ENCODE assay signal across 9 cellular contexts in genomic region chr6:158040051-158040803, GRCh38. TPM values are rescaled to one million over a fixed set of nuclear protein-coding genes. Genes with fewer than 3 reads are reported as not detected.
DNase-seq lines count a peak whose midpoint lies in the region; ATAC-seq and TF ChIP-seq lines count a peak whose summit lies in the region.
"Had no signal": no experiment of that assay in that cellular context is flagged by ENCODE, and none has a peak within 500 bp of the region (broad histone marks: within the 10 kb centered on the region; RNA-seq: fewer than 3 reads in every experiment).

No MANE protein-coding gene starts in this region.

- H3K9ac ChIP-seq in HUES6 (ENCODE audit: low read length) = peak overlapping the region; percentile 22

- DNase-seq in NK-92 treated with Interleukin-12 subunit alpha and Interleukin-12 subunit beta, amount 100 ng/mL, for 24 hours (lab: John Stamatoyannopoulos, UW) = peak; percentile 30
- no peak for DNase-seq in NK-92 (lab: John Stamatoyannopoulos, UW; ENCODE audit: unreplicated experiment)
- peak; percentile 53 for DNase-seq in activated CD4-positive, alpha-beta memory T cell treated with anti-CD3 and anti-CD28 coated beads, Interleukin-2, amount 10 ng/mL, durations not matched to agents 7 days and 5 days
- peak; percentile 94 to 95 for DNase-seq in foreskin fibroblast
- DNase-seq in renal cortical epithelial cell (ENCODE audit: low read depth) = peak; percentile 91
- DNase-seq in NCI-H1436 treated with DMSO at 0.1 percent for 48 hours (lab: John Stamatoyannopoulos, UW) = no peak

- no peaks in the 10 kb centered on the region for H3K9me3 ChIP-seq in HUES6 (ENCODE audit: control insufficient read depth, insufficient read depth, low read depth, low read length)

- CTCF ChIA-PET in activated CD4-positive, alpha-beta memory T cell treated with anti-CD3 and anti-CD28 coated beads, Interleukin-2, amount 10 ng/mL, durations not matched to agents 7 days and 5 days (lab: Charles Lee) = interaction anchor here (1.7 to 3.0 kb wide), 2 partner anchors 9 to 14 kb away, joined by 4 to 12 read pairs; no protein-coding TSS in a partner anchor

- H3K4me1 ChIP-seq in HUES6 (ENCODE audit: control insufficient read depth, insufficient read depth, low read length) = peaks cover 33% of the 10 kb centered on the region

- peaks cover 39% of the 10 kb centered on the region for H3K4me1 Mint-ChIP-seq in activated CD4-positive, alpha-beta memory T cell treated with anti-CD3 and anti-CD28 coated beads, Interleukin-2, amount 10 ng/mL, durations not matched to agents 7 days and 5 days

- H3K36me3 ChIP-seq in HUES6 (ENCODE audit: control insufficient read depth, insufficient read depth, low read length) = peaks cover 3% of the 10 kb centered on the region; the same call in 1 of the 2 replicates

- peaks cover 49% of the 10 kb centered on the region for H3K36me3 Mint-ChIP-seq in activated CD4-positive, alpha-beta memory T cell treated with anti-CD3 and anti-CD28 coated beads, Interleukin-2, amount 10 ng/mL, durations not matched to agents 7 days and 5 days (ENCODE audit: low read depth)

- H3K9me3 Mint-ChIP-seq in activated CD4-positive, alpha-beta memory T cell treated with anti-CD3 and anti-CD28 coated beads, Interleukin-2, amount 10 ng/mL, durations not matched to agents 7 days and 5 days = no peaks in the 10 kb centered on the region

- ATAC-seq in HG03342 (IDR thresholded peaks at IDR 0.05; ENCODE audit: unreplicated experiment) = no peak

- no peak overlapping the region for H3K4me3 Mint-ChIP-seq in activated CD4-positive, alpha-beta memory T cell treated with anti-CD3 and anti-CD28 coated beads, Interleukin-2, amount 10 ng/mL, durations not matched to agents 7 days and 5 days
- H3K4me3 Mint-ChIP-seq: B cell had no signal

- no peak overlapping the region; the same call in 1 of the 2 replicates for H3K27ac ChIP-seq in HUES6 (ENCODE audit: low read depth, low read length)

- peak overlapping the region; percentile 79 for H3K27ac Mint-ChIP-seq in activated CD4-positive, alpha-beta memory T cell treated with anti-CD3 and anti-CD28 coated beads, Interleukin-2, amount 10 ng/mL, durations not matched to agents 7 days and 5 days
- H3K27ac Mint-ChIP-seq: B cell had no signal

- TF ChIP-seq CTCF in foreskin fibroblast (IDR thresholded peaks at IDR 0.05; ENCODE audit: low read depth, low read length) = no peak

- no peaks in the 10 kb centered on the region for H3K27me3 ChIP-seq in HUES6 (ENCODE audit: control insufficient read depth, insufficient read depth, low read length)

- POLR2A ChIA-PET in activated CD4-positive, alpha-beta memory T cell treated with anti-CD3 and anti-CD28 coated beads, Interleukin-2, amount 10 ng/mL, durations not matched to agents 7 days and 5 days (lab: Charles Lee) = interaction anchor here (0.5 to 2.6 kb wide), 6 partner anchors 9 to 15 kb away, joined by 3 to 15 read pairs (median 4); no protein-coding TSS in a partner anchor

- H3K4me3 ChIP-seq in HUES6 (ENCODE audit: low read depth, low read length) (no peak overlapping the region), foreskin fibroblast (ENCODE audit: low read depth in 1 of 2, low read length in 2 of 2) (no peak overlapping the region)

- no peaks in the 10 kb centered on the region for H3K27me3 Mint-ChIP-seq in activated CD4-positive, alpha-beta memory T cell treated with anti-CD3 and anti-CD28 coated beads, Interleukin-2, amount 10 ng/mL, durations not matched to agents 7 days and 5 days
- H3K27me3 Mint-ChIP-seq: B cell had no signal

RNA-seq across cellular contexts. Expression of gene SYNJ2, which starts 58.6 kb away (rescaled TPM):
- total RNA-seq in activated CD4-positive, alpha-beta memory T cell treated with anti-CD3 and anti-CD28 coated beads, Interleukin-2, amount 10 ng/mL, durations not matched to agents 7 days and 5 days = 10 to 100 TPM; 36.8 to 39.1 TPM
- total RNA-seq in renal cortical epithelial cell = 13.3 and 14.1 TPM in 2 replicates

Comparison
In these comparisons a context has a peak if more than half of its experiments do, and no peak if none do; other contexts are left out.
1. DNase-seq: peak in NK-92 treated with Interleukin-12 subunit alpha and Interleukin-12 subunit beta, amount 100 ng/mL, for 24 hours (single experiment), activated CD4-positive, alpha-beta memory T cell treated with anti-CD3 and anti-CD28 coated beads, Interleukin-2, amount 10 ng/mL, durations not matched to agents 7 days and 5 days (single experiment), foreskin fibroblast (2 of 2) and renal cortical epithelial cell (single experiment); none in NK-92 (single experiment) and NCI-H1436 treated with DMSO at 0.1 percent for 48 hours (single experiment).